Comparison of ENCODE assay signal across 8 cellular contexts in the genomic region with DNA sequence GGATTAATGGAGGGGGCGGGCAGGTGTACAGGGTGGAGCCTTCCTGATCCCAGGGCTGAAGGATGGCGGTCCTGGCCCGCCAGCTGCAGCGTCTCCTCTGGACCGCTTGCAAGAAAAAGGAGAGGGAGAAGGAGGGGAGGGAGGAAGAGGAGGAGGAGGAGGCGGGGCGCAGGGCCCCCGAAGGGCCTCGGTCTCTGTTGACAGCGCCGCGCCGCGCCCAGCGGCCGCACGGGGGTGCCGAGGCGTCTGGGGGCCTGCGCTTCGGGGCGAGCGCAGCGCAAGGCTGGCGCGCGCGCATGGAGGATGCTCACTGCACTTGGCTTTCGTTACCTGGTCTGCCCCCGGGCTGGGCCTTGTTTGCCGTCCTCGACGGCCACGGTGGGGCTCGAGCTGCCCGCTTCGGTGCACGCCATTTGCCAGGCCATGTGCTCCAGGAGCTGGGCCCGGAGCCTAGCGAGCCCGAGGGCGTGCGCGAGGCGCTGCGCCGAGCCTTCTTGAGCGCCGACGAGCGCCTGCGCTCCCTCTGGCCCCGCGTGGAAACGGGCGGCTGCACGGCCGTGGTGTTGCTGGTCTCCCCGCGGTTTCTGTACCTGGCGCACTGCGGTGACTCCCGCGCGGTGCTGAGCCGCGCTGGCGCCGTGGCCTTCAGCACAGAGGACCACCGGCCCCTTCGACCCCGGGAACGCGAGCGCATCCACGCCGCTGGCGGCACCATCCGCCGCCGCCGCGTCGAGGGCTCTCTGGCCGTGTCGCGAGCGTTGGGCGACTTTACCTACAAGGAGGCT. TPM values are rescaled to one million over a fixed set of nuclear protein-coding genes. Genes with fewer than 3 reads are reported as not detected.
A peak's percentile ranks its signal among the peaks of the same experiment; 100 is the strongest.
DNase-seq lines count a peak whose midpoint lies in the region; ATAC-seq and TF ChIP-seq lines count a peak whose summit lies in the region.

A gene with protein sequence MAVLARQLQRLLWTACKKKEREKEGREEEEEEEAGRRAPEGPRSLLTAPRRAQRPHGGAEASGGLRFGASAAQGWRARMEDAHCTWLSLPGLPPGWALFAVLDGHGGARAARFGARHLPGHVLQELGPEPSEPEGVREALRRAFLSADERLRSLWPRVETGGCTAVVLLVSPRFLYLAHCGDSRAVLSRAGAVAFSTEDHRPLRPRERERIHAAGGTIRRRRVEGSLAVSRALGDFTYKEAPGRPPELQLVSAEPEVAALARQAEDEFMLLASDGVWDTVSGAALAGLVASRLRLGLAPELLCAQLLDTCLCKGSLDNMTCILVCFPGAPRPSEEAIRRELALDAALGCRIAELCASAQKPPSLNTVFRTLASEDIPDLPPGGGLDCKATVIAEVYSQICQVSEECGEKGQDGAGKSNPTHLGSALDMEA (plus strand): TSS at position 33 of the 785 bp plus-strand sequence. CDS start 30 bp downstream, at position 63.

- H3K27ac Mint-ChIP-seq in Caco-2 (ENCODE audit: unreplicated experiment) = peak within 1 kb of the TSS; percentile 85
- H3K27ac Mint-ChIP-seq in activated CD4-positive, alpha-beta memory T cell treated with anti-CD3 and anti-CD28 coated beads for 36 hours = peak within 1 kb of the TSS; percentile 34

- peaks cover 22% of the 10 kb centered on the region for H3K4me1 ChIP-seq in Caco-2
- H3K4me1 ChIP-seq in neuronal stem cell (ENCODE audit: control insufficient read depth in 2 of 2, insufficient read depth in 1 of 2, low read depth in 1 of 2, low read length in 2 of 2) = peaks cover 6 to 18% of the 10 kb centered on the region in 2 donors

- no peaks in the 10 kb centered on the region for H3K9me3 Mint-ChIP-seq in Caco-2 (ENCODE audit: unreplicated experiment)
- H3K9me3 Mint-ChIP-seq in activated CD4-positive, alpha-beta memory T cell treated with anti-CD3 and anti-CD28 coated beads for 36 hours = no peaks in the 10 kb centered on the region

- TF ChIP-seq CTCF in Caco-2 (IDR thresholded peaks at IDR 0.05; ENCODE audit: insufficient read depth in 1 of 2, low read depth in 1 of 2, low read length in 1 of 2, severe bottlenecking in 1 of 2, unreplicated experiment in 1 of 2) (no peak), epithelial cell of proximal tubule (conservative IDR thresholded peaks at IDR 0.05; ENCODE audit: low read depth, low read length) (no peak)

- no peaks in the 10 kb centered on the region for H3K9me3 ChIP-seq in Caco-2
- H3K9me3 ChIP-seq in MG63 = no peaks in the 10 kb centered on the region
- no peaks in the 10 kb centered on the region for H3K9me3 ChIP-seq in neuronal stem cell (replicated peaks in 1 of 2; ENCODE audit: control insufficient read depth in 2 of 2, insufficient read depth in 1 of 2, low read depth in 1 of 2, low read length in 2 of 2)

- no peak within 1 kb of the TSS for H3K14ac ChIP-seq in neuronal stem cell (ENCODE audit: low read length)

- peak within 1 kb of the TSS; percentile 4 for H2BK12ac ChIP-seq in neuronal stem cell (ENCODE audit: low read length)

- no peak within 1 kb of the TSS for H3K4ac ChIP-seq in neuronal stem cell (ENCODE audit: low read length)

- no CpG with 5 or more reads among the region's 89 CpGs for WGBS in neuronal stem cell (ENCODE audit: extremely low coverage in 2 of 2, insufficient read length in 2 of 2, insufficient replicate concordance in 1 of 2), 2 donors

- DNase-seq in Caco-2 (no peak), MG63 (no peak), epithelial cell of proximal tubule (ENCODE audit: low read depth) (no peak), neuronal stem cell (ENCODE audit: low spot score) (no peak), Ammon's horn (ENCODE audit: low spot score) (no peak), NCI-H2029 (lab: John Stamatoyannopoulos, UW) (no peak)
- peak; percentile 67 for DNase-seq in activated CD4-positive, alpha-beta memory T cell treated with anti-CD3 and anti-CD28 coated beads for 36 hours

- peak within 1 kb of the TSS; percentile 60 for H3K4me2 ChIP-seq in neuronal stem cell (ENCODE audit: insufficient read depth, low read length, poor library complexity, severe bottlenecking)

- H4K8ac ChIP-seq in neuronal stem cell (ENCODE audit: low read depth, low read length) = peak within 1 kb of the TSS; percentile 31

- H3K4me1 Mint-ChIP-seq in Caco-2 (ENCODE audit: low read depth, unreplicated experiment) = peaks cover 16% of the 10 kb centered on the region
- H3K4me1 Mint-ChIP-seq in activated CD4-positive, alpha-beta memory T cell treated with anti-CD3 and anti-CD28 coated beads for 36 hours (ENCODE audit: low read depth) = peaks cover 26% of the 10 kb centered on the region

- H3K4me3 Mint-ChIP-seq in Caco-2 (ENCODE audit: unreplicated experiment) = peak within 1 kb of the TSS; percentile 98
- peak within 1 kb of the TSS; percentile 65 for H3K4me3 Mint-ChIP-seq in activated CD4-positive, alpha-beta memory T cell treated with anti-CD3 and anti-CD28 coated beads for 36 hours

- H2AFZ ChIP-seq in neuronal stem cell (ENCODE audit: low read length) = peak within 1 kb of the TSS; percentile 90

- no peak within 1 kb of the TSS for H4K91ac ChIP-seq in neuronal stem cell (ENCODE audit: low read depth, low read length, poor library complexity)

- no peak within 1 kb of the TSS for H3K27ac ChIP-seq in neuronal stem cell (replicated peaks; ENCODE audit: low read length)

- peak within 1 kb of the TSS; percentile 92 for H3K23ac ChIP-seq in neuronal stem cell (ENCODE audit: low read depth, low read length, poor library complexity)

- peak within 1 kb of the TSS; percentile 50 for H3K18ac ChIP-seq in neuronal stem cell (ENCODE audit: low read length)

- H2BK15ac ChIP-seq in neuronal stem cell (ENCODE audit: low read length) = peak within 1 kb of the TSS; percentile 74

- peak within 1 kb of the TSS; percentile 80 for H3K4me3 ChIP-seq in Caco-2 (ENCODE audit: low read depth, low read length)
- peak within 1 kb of the TSS; percentile 45 for H3K4me3 ChIP-seq in MG63
- H3K4me3 ChIP-seq in epithelial cell of proximal tubule (ENCODE audit: low read depth, low read length) = peak within 1 kb of the TSS; percentile 49
- H3K4me3 ChIP-seq in neuronal stem cell (ENCODE audit: low read length in 2 of 2) = peak within 1 kb of the TSS; percentile 62 to 66

- H3K9ac ChIP-seq in neuronal stem cell (ENCODE audit: low read depth, low read length, poor library complexity) = peak within 1 kb of the TSS; percentile 53

- intact Hi-C loops in Caco-2 (cut with micrococcal nuclease; ENCODE audit: unreplicated experiment) = loop anchor here (10.0 kb wide), 1 partner anchor 146 kb away; no protein-coding TSS in a partner anchor
- intact Hi-C loops in activated CD4-positive, alpha-beta memory T cell treated with anti-CD3 and anti-CD28 coated beads for 36 hours (cut with micrococcal nuclease) = loop anchor here (5.0 to 10.0 kb wide), 2 partner anchors 324 to 364 kb away; a partner anchor contains a TSS

- H3K36me3 ChIP-seq in Caco-2 (ENCODE audit: control insufficient read depth, insufficient read depth, low read length) (no peaks in the 10 kb centered on the region), MG63 (no peaks in the 10 kb centered on the region), neuronal stem cell (replicated peaks in 1 of 2; ENCODE audit: control insufficient read depth in 2 of 2, insufficient read depth in 2 of 2, low read length in 2 of 2) (peaks cover 0 to 9% of the 10 kb centered on the region in 2 donors)

- H2BK120ac ChIP-seq in neuronal stem cell (ENCODE audit: low read depth, low read length) = no peak within 1 kb of the TSS

- no peak for ATAC-seq in GM19452 (IDR thresholded peaks at IDR 0.05; ENCODE audit: unreplicated experiment)

- POLR2A ChIA-PET in Caco-2 (lab: Charles Lee) = interaction anchor here (0.5 kb wide), 1 partner anchor 86 kb away, joined by 3 read pairs; a partner anchor contains a TSS
- POLR2A ChIA-PET in activated CD4-positive, alpha-beta memory T cell treated with anti-CD3 and anti-CD28 coated beads for 36 hours (lab: Charles Lee) = interaction anchor here (0.6 to 1.3 kb wide), 2 partner anchors 13 to 144 kb away, joined by 3 read pairs; no protein-coding TSS in a partner anchor

- H2BK5ac ChIP-seq in neuronal stem cell (ENCODE audit: low read length) = peak within 1 kb of the TSS; percentile 88

- H2AK5ac ChIP-seq in neuronal stem cell (ENCODE audit: low read depth, low read length) = peak within 1 kb of the TSS; percentile 83

- no TSS peak for BruUV-seq in Caco-2 (replicated peaks; lab: Mats Ljungman, UMichigan)

- CTCF ChIA-PET in Caco-2 (lab: Charles Lee) = interaction anchor here (0.9 to 1.8 kb wide), 5 partner anchors 13 to 144 kb away, joined by 3 to 7 read pairs (median 5); no protein-coding TSS in a partner anchor
- CTCF ChIA-PET in activated CD4-positive, alpha-beta memory T cell treated with anti-CD3 and anti-CD28 coated beads for 36 hours (lab: Charles Lee) = interaction anchor here (0.6 to 6.2 kb wide), 7 partner anchors 8 to 155 kb away, joined by 3 to 84 read pairs (median 4); no protein-coding TSS in a partner anchor

- peaks cover 8% of the 10 kb centered on the region for H3K27me3 Mint-ChIP-seq in Caco-2 (ENCODE audit: insufficient read depth, unreplicated experiment)
- peaks cover 17% of the 10 kb centered on the region for H3K27me3 Mint-ChIP-seq in activated CD4-positive, alpha-beta memory T cell treated with anti-CD3 and anti-CD28 coated beads for 36 hours

- H3K27me3 ChIP-seq in Caco-2 (replicated peaks; ENCODE audit: control insufficient read depth, insufficient read depth, low read length) = no peaks in the 10 kb centered on the region
- peaks cover 16% of the 10 kb centered on the region for H3K27me3 ChIP-seq in MG63
- peaks cover 18 to 49% (median 38%) of the 10 kb centered on the region in 3 experiments for H3K27me3 ChIP-seq in neuronal stem cell (ENCODE audit: control insufficient read depth in 3 of 3, insufficient read depth in 3 of 3, low read depth in 1 of 3, low read length in 3 of 3)

- no peaks in the 10 kb centered on the region for H3K36me3 Mint-ChIP-seq in Caco-2 (ENCODE audit: insufficient read depth, unreplicated experiment)
- H3K36me3 Mint-ChIP-seq in activated CD4-positive, alpha-beta memory T cell treated with anti-CD3 and anti-CD28 coated beads for 36 hours = no peaks in the 10 kb centered on the region

- no peaks in the 10 kb centered on the region for H3K79me1 ChIP-seq in neuronal stem cell (ENCODE audit: low read depth, low read length)

RNA-seq across cellular contexts. Expression of the gene that starts here (rescaled TPM):
- 1.2 and 2.8 TPM in 2 replicates for total RNA-seq in Caco-2 (2022)
- 6.6 TPM in 1 of 2 replicates, not detected in the other for total RNA-seq in MG63 (2014; rRNA removed; shearing (Covaris generic); ENCODE audit: low replicate concordance)
- total RNA-seq in activated CD4-positive, alpha-beta memory T cell treated with anti-CD3 and anti-CD28 coated beads for 36 hours = 1 to 10 TPM; 3.5 to 3.6 TPM
- total RNA-seq in epithelial cell of proximal tubule = 0.17 TPM in 1 of 2 replicates, not detected in the other
- 1.3 TPM for polyA plus RNA-seq in neuronal stem cell (2013, experiment 1 of 2)
- 1.2 TPM for polyA plus RNA-seq in neuronal stem cell (2013, experiment 2 of 2)
